ENCODE assay signal across 8 cellular contexts in the genomic region with DNA sequence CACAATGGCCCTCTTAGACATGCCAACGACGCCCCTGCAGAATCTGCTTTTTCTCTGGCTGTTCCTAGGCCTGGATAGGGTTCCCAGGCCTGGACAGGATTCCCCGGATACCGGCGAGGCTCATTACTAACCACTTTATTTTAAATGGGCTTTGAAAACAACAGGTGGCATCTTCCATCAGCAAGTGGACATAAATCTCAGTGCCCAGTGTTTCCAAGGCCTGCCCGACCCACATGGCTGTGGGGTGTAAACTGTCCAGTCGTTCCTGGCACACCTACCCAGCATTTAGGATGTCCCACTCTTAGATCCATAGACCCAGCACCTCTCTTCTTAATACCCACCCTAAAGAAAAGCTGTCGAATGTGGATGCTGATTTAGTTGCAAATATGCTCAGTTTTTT. TPM values are rescaled to one million over a fixed set of nuclear protein-coding genes. Genes with fewer than 3 reads are reported as not detected.
DNase-seq lines count a peak whose midpoint lies in the region; ATAC-seq and TF ChIP-seq lines count a peak whose summit lies in the region.

No MANE protein-coding gene starts in this region.

- peaks cover 2% of the 10 kb centered on the region; the same call in 1 of the 2 replicates for H3K36me3 ChIP-seq in IMR-90 (ENCODE audit: control insufficient read depth, insufficient read depth, low read length)
- H3K36me3 ChIP-seq in mucosa of descending colon (ENCODE audit: low read depth): no peaks in the 10 kb centered on the region

- H3K4me3 Mint-ChIP-seq in MCF 10A (ENCODE audit: unreplicated experiment): peak overlapping the region; percentile 85
- H3K4me3 Mint-ChIP-seq in stimulated activated memory B cell treated with anti-CD40 and anti-IgM and Interleukin-4, amounts not matched to agents 10 μg/mL and 1 μg/mL and 100 μg/mL, for 72 hours: no peak overlapping the region

- H4K8ac ChIP-seq in IMR-90 (ENCODE audit: low read depth in 2 of 2, low read length in 2 of 2): peak overlapping the region; percentile 68 to 69; a peak in 2 of 4 replicates

- H3K27me3 Mint-ChIP-seq in MCF 10A (ENCODE audit: insufficient read depth, unreplicated experiment): no peaks in the 10 kb centered on the region
- H3K27me3 Mint-ChIP-seq in stimulated activated memory B cell treated with anti-CD40 and anti-IgM and Interleukin-4, amounts not matched to agents 10 μg/mL and 1 μg/mL and 100 μg/mL, for 72 hours: peaks cover 45% of the 10 kb centered on the region

- intact Hi-C loops in IMR-90 (cut with micrococcal nuclease) (loop anchor here (1.0 kb wide), 1 partner anchor 43 kb away; no protein-coding TSS in a partner anchor), MCF 10A (cut with micrococcal nuclease) (no loop called here), mucosa of descending colon (cut with DNase I, micrococcal nuclease) (no loop called here)

- no peaks in the 10 kb centered on the region for H4K20me1 ChIP-seq in IMR-90 (ENCODE audit: insufficient read depth, low read length)

- DNase-seq in IMR-90 (no peak), MCF 10A (ENCODE audit: unreplicated experiment) (no peak), mucosa of descending colon (no peak)

- peak overlapping the region; percentile 99 for H2AFZ ChIP-seq in IMR-90 (replicated peaks; ENCODE audit: low read length, poor library complexity)

- H2BK5ac ChIP-seq in IMR-90 (ENCODE audit: low read depth, low read length, poor library complexity, severe bottlenecking): peak overlapping the region; percentile 67

- peak overlapping the region; percentile 91 for H3K27ac ChIP-seq in 22Rv1
- no peak overlapping the region for H3K27ac ChIP-seq in IMR-90 (ENCODE audit: insufficient read depth, low read length)

- in situ Hi-C loops in IMR-90 (cut with MboI; ENCODE audit: low sequenced_read_pairs): no loop called here

- no peaks in the 10 kb centered on the region for H3K27me3 ChIP-seq in IMR-90 (ENCODE audit: control insufficient read depth, insufficient read depth, low read length)

- dilution Hi-C loops in IMR-90 (cut with HindIII; ENCODE audit: low sequenced_read_pairs, unreplicated experiment): no loop called here

- CTCF ChIA-PET in IMR-90 (lab: Yijun Ruan, JAX): no interaction called here
- CTCF ChIA-PET in MCF 10A (lab: Yijun Ruan, JAX): interaction anchor here (1.2 to 1.5 kb wide), 3 partner anchors 14 to 45 kb away, joined by 3 to 6 read pairs (median 5); no protein-coding TSS in a partner anchor

- peak overlapping the region; percentile 12 for H3K23ac ChIP-seq in IMR-90 (ENCODE audit: low read depth, low read length)

- peak overlapping the region; percentile 7; the same call in 2 of the 3 replicates for H2BK15ac ChIP-seq in IMR-90 (ENCODE audit: low read depth, low read length)

- H3K56ac ChIP-seq in IMR-90 (ENCODE audit: extremely low read depth, insufficient read depth, low read length): peak overlapping the region; percentile 25; the same call in 1 of the 2 replicates

- peaks cover 8% of the 10 kb centered on the region for H3K4me1 ChIP-seq in IMR-90 (ENCODE audit: control insufficient read depth, insufficient read depth, low read length)
- H3K4me1 ChIP-seq in mucosa of descending colon (ENCODE audit: low read depth): peaks cover 30% of the 10 kb centered on the region

- H3K9me3 Mint-ChIP-seq in MCF 10A (ENCODE audit: unreplicated experiment): no peaks in the 10 kb centered on the region
- no peaks in the 10 kb centered on the region for H3K9me3 Mint-ChIP-seq in stimulated activated memory B cell treated with anti-CD40 and anti-IgM and Interleukin-4, amounts not matched to agents 10 μg/mL and 1 μg/mL and 100 μg/mL, for 72 hours

- H3K9me1 ChIP-seq in IMR-90 (ENCODE audit: insufficient read depth, low read length): 0 out of 2 replicates have a peak, but pooled peaks cover 5% of the 10 kb centered on the region

- H2AK9ac ChIP-seq in IMR-90 (replicated peaks; ENCODE audit: low read depth, low read length, poor library complexity): peak overlapping the region; percentile 77

- H4K5ac ChIP-seq in IMR-90 (ENCODE audit: low read depth, low read length): no peak overlapping the region

- no peak overlapping the region for H2BK120ac ChIP-seq in IMR-90 (ENCODE audit: low read depth, low read length)

- peaks cover 51% of the 10 kb centered on the region for H3K4me1 Mint-ChIP-seq in MCF 10A (ENCODE audit: insufficient read depth, unreplicated experiment)
- peaks cover 7% of the 10 kb centered on the region for H3K4me1 Mint-ChIP-seq in stimulated activated memory B cell treated with anti-CD40 and anti-IgM and Interleukin-4, amounts not matched to agents 10 μg/mL and 1 μg/mL and 100 μg/mL, for 72 hours

- H2AK5ac ChIP-seq in IMR-90 (ENCODE audit: low read depth, low read length): no peak overlapping the region; the same call in 1 of the 2 replicates

- peak overlapping the region; percentile 86 for H3K27ac Mint-ChIP-seq in MCF 10A (ENCODE audit: low read depth, unreplicated experiment)
- H3K27ac Mint-ChIP-seq in stimulated activated memory B cell treated with anti-CD40 and anti-IgM and Interleukin-4, amounts not matched to agents 10 μg/mL and 1 μg/mL and 100 μg/mL, for 72 hours: no peak overlapping the region

- 38% methylated on average over 3 of the region's 8 CpGs; no CpG with 5 or more reads in 1 of the 2 experiments for WGBS in IMR-90 (ENCODE audit: extremely low coverage in 2 of 2, insufficient read length in 1 of 2), 2 experiments

- H3K79me1 ChIP-seq in IMR-90 (ENCODE audit: low read depth in 1 of 2, low read length in 2 of 2): peaks cover 0 to 15% of the 10 kb centered on the region in 2 experiments; a peak in 1 of 4 replicates

- ATAC-seq in IMR-90 (ENCODE audit: low read depth) (no peak), mucosa of descending colon (no peak), HG03196 (IDR thresholded peaks at IDR 0.05; ENCODE audit: unreplicated experiment) (no peak), GM18861 (IDR thresholded peaks at IDR 0.05; ENCODE audit: unreplicated experiment) (no peak), HG03439 (IDR thresholded peaks at IDR 0.05; ENCODE audit: unreplicated experiment) (no peak)
- ATAC-seq in stimulated activated memory B cell treated with anti-CD40 and anti-IgM and Interleukin-4, amounts not matched to agents 10 μg/mL and 1 μg/mL and 100 μg/mL, for 72 hours: no peak

- H2BK20ac ChIP-seq in IMR-90 (ENCODE audit: low read depth, low read length): no peak overlapping the region

- POLR2A ChIA-PET in IMR-90 (lab: Charles Lee; ENCODE audit: unreplicated experiment): no interaction called here
- POLR2A ChIA-PET in MCF 10A (lab: Yijun Ruan, JAX): interaction anchor here (0.6 to 6.7 kb wide), 14 partner anchors 17 to 1495 kb away, joined by 3 to 226 read pairs (median 3); partner anchors contain the start of genes ATPSCKMT, CCT5 and MARCHF6

- peaks cover 6% of the 10 kb centered on the region for H3K36me3 Mint-ChIP-seq in MCF 10A (ENCODE audit: insufficient read depth, unreplicated experiment)
- H3K36me3 Mint-ChIP-seq in stimulated activated memory B cell treated with anti-CD40 and anti-IgM and Interleukin-4, amounts not matched to agents 10 μg/mL and 1 μg/mL and 100 μg/mL, for 72 hours: no peaks in the 10 kb centered on the region

- peak overlapping the region; percentile 49 for H3K4ac ChIP-seq in IMR-90 (ENCODE audit: low read depth, low read length)

- peak overlapping the region; percentile 38; the same call in 1 of the 2 replicates for H4K91ac ChIP-seq in IMR-90 (ENCODE audit: insufficient read depth, low read depth, low read length)

- peak overlapping the region; percentile 82 for H3K4me3 ChIP-seq in IMR-90 (ENCODE audit: insufficient read depth, low read depth, low read length)
- H3K4me3 ChIP-seq in mucosa of descending colon: peak overlapping the region; percentile 30

- H3K14ac ChIP-seq in IMR-90 (replicated peaks; ENCODE audit: low read depth, low read length): peak overlapping the region; percentile 46

- TF ChIP-seq CTCF in 22Rv1 (IDR thresholded peaks at IDR 0.05) (no peak), IMR-90 (conservative IDR thresholded peaks at IDR 0.05; ENCODE audit: low read depth, low read length) (no peak), MCF 10A (IDR thresholded peaks at IDR 0.05; ENCODE audit: unreplicated experiment) (no peak), mucosa of descending colon (IDR thresholded peaks at IDR 0.05) (no peak)

- BruUV-seq in IMR-90 (replicated peaks; lab: Mats Ljungman, UMichigan) (no TSS peak), MCF 10A (replicated peaks; lab: Mats Ljungman, UMichigan) (no TSS peak)

- no peak overlapping the region for H3K18ac ChIP-seq in IMR-90 (ENCODE audit: low read depth, low read length)

- no peak for TF ChIP-seq POLR2A in IMR-90 (IDR thresholded peaks at IDR 0.05; ENCODE audit: low read depth, low read length)

- H3K9me3 ChIP-seq in IMR-90 (ENCODE audit: control insufficient read depth, insufficient read depth, low read length) (no peaks in the 10 kb centered on the region), mucosa of descending colon (no peaks in the 10 kb centered on the region)

- H3K4me2 ChIP-seq in IMR-90 (ENCODE audit: low read depth, low read length): peak overlapping the region; percentile 96

- peak overlapping the region; percentile 90 for H3K9ac ChIP-seq in IMR-90 (ENCODE audit: low read depth, low read length)

- TF ChIP-seq RAD21 in IMR-90 (IDR thresholded peaks at IDR 0.05; ENCODE audit: low read length): no peak

RNA-seq across cellular contexts. Expression of gene CMBL, which starts 0.9 kb away (rescaled TPM):
- 5.0 and 5.8 TPM in 2 replicates for total RNA-seq in IMR-90 (2012; rRNA removed)
- polyA plus RNA-seq in IMR-90 (2012; rRNA removed): 25.9 and 26.3 TPM in 2 replicates
- polyA plus RNA-seq in IMR-90 (2012; cell fraction: cytosol; rRNA removed): 7.6 and 31.9 TPM in 2 replicates
- polyA plus RNA-seq in IMR-90 (2012; cell fraction: nucleus; rRNA removed; ENCODE audit: low replicate concordance): 6.3 and 8.1 TPM in 2 replicates
- 17.6 and 24.9 TPM in 2 replicates for total RNA-seq in MCF 10A (2022)
- 100 to 1,000 TPM in 1 of 3 donors, 10 to 100 TPM in 2; 81.4 to 210 (median 97.9) TPM for total RNA-seq in mucosa of descending colon

RNA-seq across cellular contexts. Expression of gene MARCHF6, which starts 46.7 kb away (rescaled TPM):
- 55.2 and 71.4 TPM in 2 replicates for total RNA-seq in IMR-90 (2012; rRNA removed)
- polyA plus RNA-seq in IMR-90 (2012; rRNA removed): 45.9 and 62.6 TPM in 2 replicates
- polyA plus RNA-seq in IMR-90 (2012; cell fraction: cytosol; rRNA removed): 13.2 and 14.4 TPM in 2 replicates
- 65.9 and 496 TPM in 2 replicates for polyA plus RNA-seq in IMR-90 (2012; cell fraction: nucleus; rRNA removed; ENCODE audit: low replicate concordance)
- 118 and 131 TPM in 2 replicates for total RNA-seq in MCF 10A (2022)
- total RNA-seq in mucosa of descending colon: 100 to 1,000 TPM; 141 to 205 (median 165) TPM

RNA-seq across cellular contexts. Expression of gene CCT5, which starts 56.7 kb away (rescaled TPM):
- total RNA-seq in IMR-90 (2012; rRNA removed) (481 and 875 TPM in 2 replicates), MCF 10A (2022) (220 and 322 TPM in 2 replicates), mucosa of descending colon (100 to 1,000 TPM; 120 to 155 (median 122) TPM)
- 308 and 358 TPM in 2 replicates for polyA plus RNA-seq in IMR-90 (2012; rRNA removed)
- polyA plus RNA-seq in IMR-90 (2012; cell fraction: cytosol; rRNA removed): 108 and 177 TPM in 2 replicates
- 87.7 and 227 TPM in 2 replicates for polyA plus RNA-seq in IMR-90 (2012; cell fraction: nucleus; rRNA removed; ENCODE audit: low replicate concordance)

RNA-seq across cellular contexts. Expression of gene ATPSCKMT, which starts 57.1 kb away (rescaled TPM):
- total RNA-seq in IMR-90 (2012; rRNA removed) (33.9 and 65.8 TPM in 2 replicates), MCF 10A (2022) (14.4 and 15.2 TPM in 2 replicates), mucosa of descending colon (10 to 100 TPM; 15.9 to 19.3 (median 16.3) TPM)
- polyA plus RNA-seq in IMR-90 (2012; rRNA removed): 17.3 and 29.8 TPM in 2 replicates
- 6.3 and 13.7 TPM in 2 replicates for polyA plus RNA-seq in IMR-90 (2012; cell fraction: cytosol; rRNA removed)
- 7.8 and 33.3 TPM in 2 replicates for polyA plus RNA-seq in IMR-90 (2012; cell fraction: nucleus; rRNA removed; ENCODE audit: low replicate concordance)
